ENCODE assay signal across 29 cellular contexts in the genomic region with DNA sequence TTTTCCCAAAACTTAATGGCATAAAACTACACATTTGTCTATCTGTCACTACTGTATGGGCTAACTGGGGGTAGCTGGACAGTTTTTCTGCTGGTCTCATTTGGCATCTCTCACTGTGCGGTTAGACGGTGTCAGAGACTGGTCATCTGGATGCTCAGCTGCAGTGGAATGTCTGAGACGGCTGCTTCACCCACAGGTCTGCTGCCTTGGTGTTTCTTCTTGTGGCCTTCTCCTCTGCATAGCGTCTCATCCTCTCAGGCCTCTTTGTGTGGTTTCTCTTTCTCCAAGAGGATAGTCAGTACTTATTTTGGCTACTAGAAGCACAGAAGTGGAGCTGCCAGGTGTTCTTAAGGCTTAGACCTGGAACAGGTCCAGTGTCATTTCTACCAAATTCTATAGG. TPM values are rescaled to one million over a fixed set of nuclear protein-coding genes. Genes with fewer than 3 reads are reported as not detected.
DNase-seq lines count a peak whose midpoint lies in the region; ATAC-seq and FAIRE-seq lines count a peak whose summit lies in the region.
"Had no signal": no experiment of that assay in that cellular context is flagged by ENCODE, and none has a peak within 500 bp of the region (broad histone marks: within the 10 kb centered on the region; RNA-seq: fewer than 3 reads in every experiment).

No MANE protein-coding gene starts in this region.

- H3K4me3 Mint-ChIP-seq in activated CD4-positive, alpha-beta memory T cell treated with anti-CD3 and anti-CD28 coated beads, Interleukin-2, amount 10 ng/mL, durations not matched to agents 7 days and 5 days: no peak overlapping the region
- H3K4me3 Mint-ChIP-seq: activated CD8-positive, alpha-beta T cell treated with anti-CD3 and anti-CD28 coated beads, Interleukin-2, amount 10 ng/mL, durations not matched to agents 7 days and 5 days; activated naive CD4-positive, alpha-beta T cell treated with anti-CD3 and anti-CD28 coated beads for 36 hours; activated T-cell treated with anti-CD3 and anti-CD28 coated beads, Interleukin-2, amount 50 U/mL, for 24 hours; CD4-positive, CD25-positive, alpha-beta regulatory T cell; effector memory CD8-positive, alpha-beta T cell; stimulated activated naive CD8-positive, alpha-beta T cell treated with anti-CD3 and anti-CD28 coated beads, Interleukin-15, amount 100 ng/mL, for 72 hours; type B pancreatic cell had no signal

- FAIRE-seq in RCC 7860 (lab: Jason Lieb, UNC): peak; percentile 69
- FAIRE-seq: G401.6, GM12878 had no signal

- CTCF ChIA-PET in activated CD4-positive, alpha-beta memory T cell treated with anti-CD3 and anti-CD28 coated beads, Interleukin-2, amount 10 ng/mL, durations not matched to agents 7 days and 5 days (lab: Charles Lee): no interaction called here

- H3K27me3 Mint-ChIP-seq in activated CD4-positive, alpha-beta memory T cell treated with anti-CD3 and anti-CD28 coated beads, Interleukin-2, amount 10 ng/mL, durations not matched to agents 7 days and 5 days: no peaks in the 10 kb centered on the region
- H3K27me3 Mint-ChIP-seq: activated T-cell treated with anti-CD3 and anti-CD28 coated beads, Interleukin-2, amount 50 U/mL, for 24 hours; CD4-positive, CD25-positive, alpha-beta regulatory T cell; effector memory CD8-positive, alpha-beta T cell; stimulated activated naive CD8-positive, alpha-beta T cell treated with anti-CD3 and anti-CD28 coated beads, Interleukin-15, amount 100 ng/mL, for 72 hours; type B pancreatic cell had no signal

- no peak overlapping the region for H3K4me3 ChIP-seq in skeletal muscle cell (ENCODE audit: low read depth, low read length)
- H3K4me3 ChIP-seq: gastrocnemius medialis, GM12878 had no signal

- H3K36me3 Mint-ChIP-seq in activated CD4-positive, alpha-beta memory T cell treated with anti-CD3 and anti-CD28 coated beads, Interleukin-2, amount 10 ng/mL, durations not matched to agents 7 days and 5 days (ENCODE audit: low read depth): no peaks in the 10 kb centered on the region

- H3K4me1 Mint-ChIP-seq in activated CD4-positive, alpha-beta memory T cell treated with anti-CD3 and anti-CD28 coated beads, Interleukin-2, amount 10 ng/mL, durations not matched to agents 7 days and 5 days: no peaks in the 10 kb centered on the region

- ATAC-seq in HG02981 (IDR thresholded peaks at IDR 0.05; ENCODE audit: unreplicated experiment): no peak
- ATAC-seq: activated CD8-positive, alpha-beta T cell treated with anti-CD3 and anti-CD28 coated beads, Interleukin-2, amount 10 ng/mL, durations not matched to agents 7 days and 5 days; effector memory CD8-positive, alpha-beta T cell; esophagus mucosa; gastrocnemius medialis; GM12878; stimulated activated naive CD8-positive, alpha-beta T cell treated with anti-CD3 and anti-CD28 coated beads, Interleukin-15, amount 100 ng/mL, for 72 hours had no signal

- peak; percentile 42 for DNase-seq in EH (ENCODE audit: low read depth)
- DNase-seq in RCC 7860 (ENCODE audit: low spot score): peak; percentile 86
- peak; percentile 20 for DNase-seq in dedifferentiated amniotic fluid mesenchymal stem cell (ENCODE audit: extremely low spot score)
- DNase-seq in skeletal muscle cell (ENCODE audit: low read depth): peak; percentile 16
- no peak for DNase-seq in COLO668 (lab: John Stamatoyannopoulos, UW; ENCODE audit: unreplicated experiment)
- DNase-seq in activated CD4-positive, alpha-beta memory T cell treated with anti-CD3 and anti-CD28 coated beads, Interleukin-2, amount 10 ng/mL, durations not matched to agents 7 days and 5 days: no peak
- DNase-seq in activated effector memory CD4-positive, alpha-beta T cell treated with Interleukin-2 at 50 U/mL for 16 hours: no peak
- DNase-seq: ACHN; activated CD8-positive, alpha-beta T cell treated with anti-CD3 and anti-CD28 coated beads, Interleukin-2, amount 10 ng/mL, durations not matched to agents 7 days and 5 days; activated naive CD4-positive, alpha-beta T cell treated with anti-CD3 and anti-CD28 coated beads for 36 hours; activated T-cell treated with anti-CD3 and anti-CD28 coated beads, Interleukin-2, amount 50 U/mL, for 24 hours; CD4-positive, CD25-positive, alpha-beta regulatory T cell; effector memory CD8-positive, alpha-beta T cell; gastrocnemius medialis; KG1; kidney glomerular epithelial cell; mammary epithelial cell; NCI-H1694 treated with DMSO at 0.1 percent for 48 hours; NCI-H69; nucleus accumbens; retina; stimulated activated naive CD8-positive, alpha-beta T cell treated with anti-CD3 and anti-CD28 coated beads, Interleukin-15, amount 100 ng/mL, for 72 hours; T1000 had no signal

- H3K9me3 Mint-ChIP-seq in activated CD4-positive, alpha-beta memory T cell treated with anti-CD3 and anti-CD28 coated beads, Interleukin-2, amount 10 ng/mL, durations not matched to agents 7 days and 5 days: no peaks in the 10 kb centered on the region
- H3K9me3 Mint-ChIP-seq: activated T-cell treated with anti-CD3 and anti-CD28 coated beads, Interleukin-2, amount 50 U/mL, for 24 hours; effector memory CD8-positive, alpha-beta T cell; stimulated activated naive CD8-positive, alpha-beta T cell treated with anti-CD3 and anti-CD28 coated beads, Interleukin-15, amount 100 ng/mL, for 72 hours; type B pancreatic cell had no signal

- POLR2A ChIA-PET in activated CD4-positive, alpha-beta memory T cell treated with anti-CD3 and anti-CD28 coated beads, Interleukin-2, amount 10 ng/mL, durations not matched to agents 7 days and 5 days (lab: Charles Lee): no interaction called here

- H3K27ac Mint-ChIP-seq in activated CD4-positive, alpha-beta memory T cell treated with anti-CD3 and anti-CD28 coated beads, Interleukin-2, amount 10 ng/mL, durations not matched to agents 7 days and 5 days: no peak overlapping the region
- H3K27ac Mint-ChIP-seq: activated CD8-positive, alpha-beta T cell treated with anti-CD3 and anti-CD28 coated beads, Interleukin-2, amount 10 ng/mL, durations not matched to agents 7 days and 5 days; activated naive CD4-positive, alpha-beta T cell treated with anti-CD3 and anti-CD28 coated beads for 36 hours; activated T-cell treated with anti-CD3 and anti-CD28 coated beads, Interleukin-2, amount 50 U/mL, for 24 hours; CD4-positive, CD25-positive, alpha-beta regulatory T cell; effector memory CD8-positive, alpha-beta T cell; stimulated activated naive CD8-positive, alpha-beta T cell treated with anti-CD3 and anti-CD28 coated beads, Interleukin-15, amount 100 ng/mL, for 72 hours; type B pancreatic cell had no signal

RNA-seq across cellular contexts. Expression of a gene that starts 35.9 kb away (rescaled TPM):
- 1 to 10 TPM; 1.2 to 1.4 TPM for total RNA-seq in activated CD4-positive, alpha-beta memory T cell treated with anti-CD3 and anti-CD28 coated beads, Interleukin-2, amount 10 ng/mL, durations not matched to agents 7 days and 5 days

RNA-seq across cellular contexts. Expression of a gene that starts 44.4 kb away (rescaled TPM):
- 1 to 10 TPM in 1 of 2 experiments, under 1 TPM in 1; 0.95 to 1.1 TPM for total RNA-seq in activated CD4-positive, alpha-beta memory T cell treated with anti-CD3 and anti-CD28 coated beads, Interleukin-2, amount 10 ng/mL, durations not matched to agents 7 days and 5 days
- total RNA-seq: HT-29 had no signal

Comparison
In these comparisons a context has a peak if more than half of its experiments do, and no peak if none do; other contexts are left out.
1. DNase-seq: peak in EH (single experiment), RCC 7860 (single experiment), dedifferentiated amniotic fluid mesenchymal stem cell (single experiment) and skeletal muscle cell (single experiment); none in COLO668 (single experiment), activated CD4-positive, alpha-beta memory T cell treated with anti-CD3 and anti-CD28 coated beads, Interleukin-2, amount 10 ng/mL, durations not matched to agents 7 days and 5 days (single experiment) and activated effector memory CD4-positive, alpha-beta T cell treated with Interleukin-2 at 50 U/mL for 16 hours (single experiment).